1 cellular context compared by ENCODE assay signal in the genomic region with DNA sequence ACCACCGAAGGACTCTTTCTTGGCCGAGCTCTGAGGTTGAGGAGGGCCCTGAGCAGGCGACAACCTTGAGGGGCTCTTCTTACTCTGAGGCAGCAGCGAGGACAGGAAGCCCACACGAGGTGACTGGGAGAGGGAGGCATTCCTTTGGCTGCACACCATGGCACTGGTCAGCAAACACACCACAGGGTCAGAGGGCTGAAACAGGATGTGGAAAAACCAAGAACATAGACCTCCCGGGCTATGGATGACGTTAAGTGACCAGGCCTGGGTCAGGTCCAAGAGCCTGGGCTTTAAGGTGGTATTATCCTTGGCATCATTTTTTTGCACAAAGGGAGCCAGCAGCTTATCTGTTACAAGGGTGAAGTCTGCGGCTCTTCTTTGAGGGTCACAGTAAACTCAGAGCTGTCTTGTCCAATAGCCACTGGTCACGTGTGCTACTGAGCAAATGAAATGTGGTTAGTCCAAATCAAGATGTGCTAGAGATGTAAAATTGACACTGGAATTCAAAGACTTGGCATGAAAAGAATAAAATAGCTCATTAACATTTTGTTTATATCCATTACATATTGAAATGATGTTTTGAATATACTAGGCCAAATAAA.
TF ChIP-seq lines count a peak whose summit lies in the region.

No MANE protein-coding gene starts in this region.

TF ChIP-seq in SK-N-SH, 30 proteins besides CTCF, POLR2A, EP300 and RAD21 (continued from another document):
- TF ChIP-seq, protein P1, sequence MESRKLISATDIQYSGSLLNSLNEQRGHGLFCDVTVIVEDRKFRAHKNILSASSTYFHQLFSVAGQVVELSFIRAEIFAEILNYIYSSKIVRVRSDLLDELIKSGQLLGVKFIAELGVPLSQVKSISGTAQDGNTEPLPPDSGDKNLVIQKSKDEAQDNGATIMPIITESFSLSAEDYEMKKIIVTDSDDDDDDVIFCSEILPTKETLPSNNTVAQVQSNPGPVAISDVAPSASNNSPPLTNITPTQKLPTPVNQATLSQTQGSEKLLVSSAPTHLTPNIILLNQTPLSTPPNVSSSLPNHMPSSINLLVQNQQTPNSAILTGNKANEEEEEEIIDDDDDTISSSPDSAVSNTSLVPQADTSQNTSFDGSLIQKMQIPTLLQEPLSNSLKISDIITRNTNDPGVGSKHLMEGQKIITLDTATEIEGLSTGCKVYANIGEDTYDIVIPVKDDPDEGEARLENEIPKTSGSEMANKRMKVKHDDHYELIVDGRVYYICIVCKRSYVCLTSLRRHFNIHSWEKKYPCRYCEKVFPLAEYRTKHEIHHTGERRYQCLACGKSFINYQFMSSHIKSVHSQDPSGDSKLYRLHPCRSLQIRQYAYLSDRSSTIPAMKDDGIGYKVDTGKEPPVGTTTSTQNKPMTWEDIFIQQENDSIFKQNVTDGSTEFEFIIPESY (IDR thresholded peaks at IDR 0.05; ENCODE audit: borderline replicate concordance, low read depth) = no peak
- TF ChIP-seq YY1 (IDR thresholded peaks at IDR 0.05; ENCODE audit: low read depth) (no peak), FOXJ3 (CRISPR knock-in tag; IDR thresholded peaks at IDR 0.05) (no peak), FOSL2 (IDR thresholded peaks at IDR 0.05; ENCODE audit: borderline replicate concordance, low read depth) (no peak), TAF1 (IDR thresholded peaks at IDR 0.05; ENCODE audit: borderline replicate concordance, low read depth, low read length) (no peak), EZH2phosphoT487 (IDR thresholded peaks at IDR 0.05; ENCODE audit: borderline replicate concordance, low read depth) (no peak), POLR2AphosphoS5 (IDR thresholded peaks at IDR 0.05; ENCODE audit: low read depth, low read length) (no peak), SIN3A (IDR thresholded peaks at IDR 0.05; ENCODE audit: borderline replicate concordance, low read depth, low read length) (no peak), TEAD4 (IDR thresholded peaks at IDR 0.05; ENCODE audit: borderline replicate concordance, insufficient read depth) (no peak), RXRA (IDR thresholded peaks at IDR 0.05; ENCODE audit: borderline replicate concordance, low read depth) (no peak), SMC3 (IDR thresholded peaks at IDR 0.05; ENCODE audit: low read depth, low read length) (no peak), GATA2 (CRISPR knock-in tag; IDR thresholded peaks at IDR 0.05) (no peak), TCF12 (IDR thresholded peaks at IDR 0.05) (no peak), ELF1 (IDR thresholded peaks at IDR 0.05) (no peak)
- TF ChIP-seq, protein P2, sequence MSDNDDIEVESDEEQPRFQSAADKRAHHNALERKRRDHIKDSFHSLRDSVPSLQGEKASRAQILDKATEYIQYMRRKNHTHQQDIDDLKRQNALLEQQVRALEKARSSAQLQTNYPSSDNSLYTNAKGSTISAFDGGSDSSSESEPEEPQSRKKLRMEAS (IDR thresholded peaks at IDR 0.05; ENCODE audit: low read depth) = no peak
- TF ChIP-seq, protein P3, sequence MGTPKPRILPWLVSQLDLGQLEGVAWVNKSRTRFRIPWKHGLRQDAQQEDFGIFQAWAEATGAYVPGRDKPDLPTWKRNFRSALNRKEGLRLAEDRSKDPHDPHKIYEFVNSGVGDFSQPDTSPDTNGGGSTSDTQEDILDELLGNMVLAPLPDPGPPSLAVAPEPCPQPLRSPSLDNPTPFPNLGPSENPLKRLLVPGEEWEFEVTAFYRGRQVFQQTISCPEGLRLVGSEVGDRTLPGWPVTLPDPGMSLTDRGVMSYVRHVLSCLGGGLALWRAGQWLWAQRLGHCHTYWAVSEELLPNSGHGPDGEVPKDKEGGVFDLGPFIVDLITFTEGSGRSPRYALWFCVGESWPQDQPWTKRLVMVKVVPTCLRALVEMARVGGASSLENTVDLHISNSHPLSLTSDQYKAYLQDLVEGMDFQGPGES (IDR thresholded peaks at IDR 0.05; ENCODE audit: low read depth, low read length) = no peak
